Comparison of ENCODE assay signal across 37 cellular contexts in the genomic region with DNA sequence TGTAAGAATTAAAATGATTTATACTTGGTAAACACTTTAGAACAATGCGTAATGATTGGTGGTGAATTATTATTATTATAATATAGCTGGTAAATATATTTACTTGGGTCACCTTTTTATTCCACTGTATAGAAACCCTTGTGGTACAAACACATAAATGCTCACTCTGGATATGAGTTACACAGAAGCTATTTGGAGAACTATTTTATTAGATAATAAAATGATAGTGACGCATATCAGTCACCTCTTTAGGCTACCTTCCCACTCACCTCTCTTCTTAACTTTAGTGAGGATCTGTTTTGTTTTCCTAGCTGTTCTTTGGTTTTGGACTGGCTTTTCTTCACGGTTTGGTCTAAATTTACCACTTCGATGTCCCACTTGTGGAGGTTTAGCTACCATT.
"Had no signal": no experiment of that assay in that cellular context is flagged by ENCODE, and none has a peak within 500 bp of the region (broad histone marks: within the 10 kb centered on the region; RNA-seq: fewer than 3 reads in every experiment).

No MANE protein-coding gene starts in this region.

- H3K27me3 Mint-ChIP-seq: activated naive CD4-positive, alpha-beta T cell treated with anti-CD3 and anti-CD28 coated beads, Interleukin-2, amount 10 ng/mL, durations not matched to agents 7 days and 5 days; activated naive CD8-positive, alpha-beta T cell; activated naive CD8-positive, alpha-beta T cell treated with anti-CD3 and anti-CD28 coated beads for 36 hours; activated naive CD8-positive, alpha-beta T cell treated with anti-CD3 and anti-CD28 coated beads, Interleukin-2, amount 10 ng/mL, durations not matched to agents 7 days and 5 days; activated naive CD8-positive, alpha-beta T cell treated with anti-CD3 and anti-CD28 coated beads, Interleukin-2, amount 50 U/mL, for 24 hours; activated T-helper 17 cell treated with anti-CD3 and anti-CD28 coated beads, Interleukin-2, amount 50 U/mL, for 72 hours; central memory CD8-positive, alpha-beta T cell had no signal

- ATAC-seq: activated naive CD4-positive, alpha-beta T cell treated with anti-CD3 and anti-CD28 coated beads, Interleukin-2, amount 50 U/mL, for 72 hours; activated naive CD8-positive, alpha-beta T cell treated with anti-CD3 and anti-CD28 coated beads, Interleukin-2, amount 50 U/mL, for 24 hours; activated T-cell treated with anti-CD3 and anti-CD28 coated beads, Interleukin-2, amount 50 U/mL, for 4 hours; activated T-cell treated with anti-CD3 and anti-CD28 coated beads, Interleukin-2, amount 50 U/mL, for 72 hours; activated T-helper 17 cell treated with anti-CD3 and anti-CD28 coated beads, Interleukin-2, amount 50 U/mL, for 72 hours; body of pancreas had no signal

- H3K27me3 ChIP-seq: adrenal gland, ascending aorta, body of pancreas, brain microvascular endothelial cell, breast epithelium, cardiac muscle cell had no signal

- H3K4me3 ChIP-seq: adrenal gland, ascending aorta, body of pancreas, breast epithelium, cardiac muscle cell had no signal

- H3K4me1 ChIP-seq: adrenal gland, ascending aorta, breast epithelium had no signal

- DNase-seq: activated effector memory CD4-positive, alpha-beta T cell treated with anti-CD3 and anti-CD28 coated beads, Interleukin-2, amount 50 U/mL, for 16 hours; activated effector memory CD4-positive, alpha-beta T cell treated with Interleukin-2 at 50 U/mL for 16 hours; activated gamma-delta T cell; activated gamma-delta T cell treated with Interleukin-2 at 50 U/mL for 16 hours; activated naive CD4-positive, alpha-beta T cell; activated naive CD4-positive, alpha-beta T cell treated with anti-CD3 and anti-CD28 coated beads for 36 hours; activated naive CD4-positive, alpha-beta T cell treated with anti-CD3 and anti-CD28 coated beads, Interleukin-2, amount 10 ng/mL, durations not matched to agents 7 days and 5 days; activated naive CD4-positive, alpha-beta T cell treated with anti-CD3 and anti-CD28 coated beads, Interleukin-2, amount 50 U/mL, for 16 hours; activated naive CD4-positive, alpha-beta T cell treated with Interleukin-2 at 50 U/mL for 16 hours; activated naive CD8-positive, alpha-beta T cell treated with anti-CD3 and anti-CD28 coated beads for 36 hours; activated naive CD8-positive, alpha-beta T cell treated with anti-CD3 and anti-CD28 coated beads, Interleukin-2, amount 10 ng/mL, durations not matched to agents 7 days and 5 days; activated naive CD8-positive, alpha-beta T cell treated with anti-CD3 and anti-CD28 coated beads, Interleukin-2, amount 50 U/mL, for 24 hours; activated T-cell treated with anti-CD3 and anti-CD28 coated beads, Interleukin-2, amount 50 U/mL, for 24 hours; activated T-cell treated with anti-CD3 and anti-CD28 coated beads, Interleukin-2, amount 50 U/mL, for 4 hours; activated T-cell treated with anti-CD3 and anti-CD28 coated beads, Interleukin-2, amount 50 U/mL, for 48 hours; activated T-cell treated with anti-CD3 and anti-CD28 coated beads, Interleukin-2, amount 50 U/mL, for 72 hours; adrenal gland; amniotic stem cell; amygdala; anterior cingulate cortex; aorta; body of pancreas; brain microvascular endothelial cell; caudate nucleus; central memory CD4-positive, alpha-beta T cell; cerebellar nuclear complex had no signal

- H3K27ac ChIP-seq: adrenal gland, ascending aorta, body of pancreas, brain microvascular endothelial cell, breast epithelium, cardiac muscle cell had no signal

- H3K9me3 ChIP-seq: adrenal gland, ascending aorta, body of pancreas, breast epithelium had no signal

- H3K4me3 Mint-ChIP-seq: activated naive CD4-positive, alpha-beta T cell treated with anti-CD3 and anti-CD28 coated beads for 36 hours; activated naive CD4-positive, alpha-beta T cell treated with anti-CD3 and anti-CD28 coated beads, Interleukin-2, amount 10 ng/mL, durations not matched to agents 7 days and 5 days; activated naive CD4-positive, alpha-beta T cell treated with anti-CD3 and anti-CD28 coated beads, Interleukin-2, amount 50 U/mL, for 24 hours; activated naive CD8-positive, alpha-beta T cell; activated naive CD8-positive, alpha-beta T cell treated with anti-CD3 and anti-CD28 coated beads for 36 hours; activated naive CD8-positive, alpha-beta T cell treated with anti-CD3 and anti-CD28 coated beads, Interleukin-2, amount 10 ng/mL, durations not matched to agents 7 days and 5 days; activated naive CD8-positive, alpha-beta T cell treated with anti-CD3 and anti-CD28 coated beads, Interleukin-2, amount 50 U/mL, for 24 hours; activated T-cell treated with anti-CD3 and anti-CD28 coated beads, Interleukin-2, amount 50 U/mL, for 24 hours; activated T-cell treated with anti-CD3 and anti-CD28 coated beads, Interleukin-2, amount 50 U/mL, for 4 hours; activated T-cell treated with anti-CD3 and anti-CD28 coated beads, Interleukin-2, amount 50 U/mL, for 72 hours; activated T-helper 1 cell treated with anti-CD3 and anti-CD28 coated beads, Interleukin-12 subunit alpha, Interleukin-12 subunit beta, Interleukin-2, Interleukin-4 antibody, amounts not matched to agents 30 ng/mL and 10 ng/mL and 1 ng/mL, durations not matched to agents 14 hours and 24 hours and 36 hours; activated T-helper 17 cell treated with anti-CD3 and anti-CD28 coated beads, Interleukin-2, amount 50 U/mL, for 72 hours; brain; central memory CD8-positive, alpha-beta T cell had no signal

- H3K9me3 Mint-ChIP-seq: activated naive CD4-positive, alpha-beta T cell treated with anti-CD3 and anti-CD28 coated beads, Interleukin-2, amount 10 ng/mL, durations not matched to agents 7 days and 5 days; activated naive CD4-positive, alpha-beta T cell treated with anti-CD3 and anti-CD28 coated beads, Interleukin-2, amount 50 U/mL, for 24 hours; activated naive CD4-positive, alpha-beta T cell treated with anti-CD3 and anti-CD28 coated beads, Interleukin-2, amount 50 U/mL, for 72 hours; activated naive CD8-positive, alpha-beta T cell treated with anti-CD3 and anti-CD28 coated beads for 36 hours; activated naive CD8-positive, alpha-beta T cell treated with anti-CD3 and anti-CD28 coated beads, Interleukin-2, amount 10 ng/mL, durations not matched to agents 7 days and 5 days; activated naive CD8-positive, alpha-beta T cell treated with anti-CD3 and anti-CD28 coated beads, Interleukin-2, amount 50 U/mL, for 24 hours; activated T-cell treated with anti-CD3 and anti-CD28 coated beads, Interleukin-2, amount 50 U/mL, for 24 hours; activated T-cell treated with anti-CD3 and anti-CD28 coated beads, Interleukin-2, amount 50 U/mL, for 4 hours; activated T-cell treated with anti-CD3 and anti-CD28 coated beads, Interleukin-2, amount 50 U/mL, for 72 hours; activated T-helper 1 cell treated with anti-CD3 and anti-CD28 coated beads, Interleukin-12 subunit alpha, Interleukin-12 subunit beta, Interleukin-2, Interleukin-4 antibody, amounts not matched to agents 30 ng/mL and 10 ng/mL and 1 ng/mL, durations not matched to agents 14 hours and 24 hours and 36 hours; activated T-helper 17 cell treated with anti-CD3 and anti-CD28 coated beads, Interleukin-2, amount 50 U/mL, for 72 hours; activated T-helper 2 cell treated with anti-CD3 and anti-CD28 coated beads, Interferon-gamma antibody, Interleukin-2, Interleukin-4, amounts not matched to agents 10 μg/mL and 5 μg/mL and 100 μg/mL, durations not matched to agents 14 hours and 24 hours and 36 hours; central memory CD8-positive, alpha-beta T cell had no signal

- H3K36me3 ChIP-seq: adrenal gland, ascending aorta, brain microvascular endothelial cell, breast epithelium, cardiac muscle cell had no signal

- H3K27ac Mint-ChIP-seq: activated naive CD4-positive, alpha-beta T cell treated with anti-CD3 and anti-CD28 coated beads for 36 hours; activated naive CD4-positive, alpha-beta T cell treated with anti-CD3 and anti-CD28 coated beads, Interleukin-2, amount 10 ng/mL, durations not matched to agents 7 days and 5 days; activated naive CD4-positive, alpha-beta T cell treated with anti-CD3 and anti-CD28 coated beads, Interleukin-2, amount 50 U/mL, for 24 hours; activated naive CD4-positive, alpha-beta T cell treated with anti-CD3 and anti-CD28 coated beads, Interleukin-2, amount 50 U/mL, for 72 hours; activated naive CD8-positive, alpha-beta T cell; activated naive CD8-positive, alpha-beta T cell treated with anti-CD3 and anti-CD28 coated beads for 36 hours; activated naive CD8-positive, alpha-beta T cell treated with anti-CD3 and anti-CD28 coated beads, Interleukin-2, amount 10 ng/mL, durations not matched to agents 7 days and 5 days; activated naive CD8-positive, alpha-beta T cell treated with anti-CD3 and anti-CD28 coated beads, Interleukin-2, amount 50 U/mL, for 24 hours; activated T-cell treated with anti-CD3 and anti-CD28 coated beads, Interleukin-2, amount 50 U/mL, for 24 hours; activated T-cell treated with anti-CD3 and anti-CD28 coated beads, Interleukin-2, amount 50 U/mL, for 72 hours; activated T-helper 1 cell treated with anti-CD3 and anti-CD28 coated beads, Interleukin-12 subunit alpha, Interleukin-12 subunit beta, Interleukin-2, Interleukin-4 antibody, amounts not matched to agents 30 ng/mL and 10 ng/mL and 1 ng/mL, durations not matched to agents 14 hours and 24 hours and 36 hours; activated T-helper 17 cell treated with anti-CD3 and anti-CD28 coated beads, Interleukin-2, amount 50 U/mL, for 72 hours; activated T-helper 2 cell treated with anti-CD3 and anti-CD28 coated beads, Interferon-gamma antibody, Interleukin-2, Interleukin-4, amounts not matched to agents 10 μg/mL and 5 μg/mL and 100 μg/mL, durations not matched to agents 14 hours and 24 hours and 36 hours; brain had no signal

- H3K4me1 Mint-ChIP-seq: activated naive CD4-positive, alpha-beta T cell treated with anti-CD3 and anti-CD28 coated beads, Interleukin-2, amount 10 ng/mL, durations not matched to agents 7 days and 5 days; activated naive CD4-positive, alpha-beta T cell treated with anti-CD3 and anti-CD28 coated beads, Interleukin-2, amount 50 U/mL, for 24 hours; activated naive CD8-positive, alpha-beta T cell treated with anti-CD3 and anti-CD28 coated beads for 36 hours; activated naive CD8-positive, alpha-beta T cell treated with anti-CD3 and anti-CD28 coated beads, Interleukin-2, amount 10 ng/mL, durations not matched to agents 7 days and 5 days; activated naive CD8-positive, alpha-beta T cell treated with anti-CD3 and anti-CD28 coated beads, Interleukin-2, amount 50 U/mL, for 24 hours; activated T-helper 17 cell treated with anti-CD3 and anti-CD28 coated beads, Interleukin-2, amount 50 U/mL, for 72 hours; central memory CD8-positive, alpha-beta T cell had no signal

- H3K36me3 Mint-ChIP-seq: activated naive CD4-positive, alpha-beta T cell treated with anti-CD3 and anti-CD28 coated beads, Interleukin-2, amount 10 ng/mL, durations not matched to agents 7 days and 5 days; activated naive CD4-positive, alpha-beta T cell treated with anti-CD3 and anti-CD28 coated beads, Interleukin-2, amount 50 U/mL, for 24 hours; activated naive CD4-positive, alpha-beta T cell treated with anti-CD3 and anti-CD28 coated beads, Interleukin-2, amount 50 U/mL, for 72 hours; activated naive CD8-positive, alpha-beta T cell; activated naive CD8-positive, alpha-beta T cell treated with anti-CD3 and anti-CD28 coated beads for 36 hours; activated naive CD8-positive, alpha-beta T cell treated with anti-CD3 and anti-CD28 coated beads, Interleukin-2, amount 10 ng/mL, durations not matched to agents 7 days and 5 days had no signal
